25 cellular contexts compared by ENCODE assay signal in the genomic region with DNA sequence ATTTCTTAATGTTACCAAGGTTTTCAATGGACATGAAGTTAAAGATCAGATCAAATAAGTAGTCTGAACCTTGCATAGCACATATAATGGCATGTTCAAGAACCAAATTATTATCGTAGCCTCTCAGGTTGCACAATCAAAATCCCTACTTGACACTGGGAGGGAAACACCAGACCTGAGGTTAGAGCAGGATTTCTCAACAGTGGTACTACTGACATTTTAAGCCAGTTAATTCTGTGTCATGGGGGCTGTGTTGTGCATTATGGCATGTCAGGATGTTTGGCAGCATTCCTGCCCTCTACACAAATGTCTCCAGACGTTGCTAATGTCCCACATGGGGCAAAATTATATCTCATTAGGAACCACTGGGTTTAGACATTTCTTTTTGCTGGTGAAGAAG.
"Had no signal": no experiment of that assay in that cellular context is flagged by ENCODE, and none has a peak within 500 bp of the region (broad histone marks: within the 10 kb centered on the region; RNA-seq: fewer than 3 reads in every experiment).

No MANE protein-coding gene starts in this region.

- ATAC-seq: activated T-cell treated with anti-CD3 and anti-CD28 coated beads, Interleukin-2, amount 50 U/mL, for 72 hours; foreskin keratinocyte had no signal

- H3K4me1 ChIP-seq: esophagus muscularis mucosa, foreskin keratinocyte, thyroid gland had no signal

- H3K9me3 ChIP-seq: adrenal gland, esophagus muscularis mucosa, thyroid gland had no signal

- FAIRE-seq: bronchial epithelial cell, endothelial cell of umbilical vein, keratinocyte, urothelium cell line had no signal

- H3K27me3 ChIP-seq: adrenal gland, foreskin keratinocyte, thyroid gland had no signal

- H3K4me3 ChIP-seq: adrenal gland, esophagus muscularis mucosa, lung, thyroid gland had no signal

- DNase-seq: activated CD4-positive, alpha-beta T cell treated with anti-CD3 and anti-CD28 coated beads, Interleukin-2, amount 10 ng/mL, durations not matched to agents 24 days and 14 days; activated CD8-positive, alpha-beta memory T cell treated with anti-CD3 and anti-CD28 coated beads, Interleukin-2, amount 50 U/mL, for 48 hours; activated gamma-delta T cell; activated T-cell treated with anti-CD3 and anti-CD28 coated beads, Interleukin-2, amount 50 U/mL, for 72 hours; dermis blood vessel endothelial cell; effector memory CD4-positive, alpha-beta T cell; foreskin keratinocyte; glutamatergic neuron; hippocampal formation; midbrain; nephron progenitor cell; nucleus accumbens; retina; stimulated activated CD4-positive, alpha-beta T cell treated with anti-CD3 and anti-CD28 coated beads, Interleukin-2, amount 100 ng/mL, for 24 hours; stimulated activated naive CD4-positive, alpha-beta T cell treated with Interleukin-2 at 50 U/mL for 16 hours; T-helper 1 cell; T-helper 9 cell; thyroid gland had no signal

- H3K27ac ChIP-seq: adrenal gland, esophagus muscularis mucosa, foreskin keratinocyte, thyroid gland had no signal
